Comparison of ENCODE assay signal across 9 cellular contexts in genomic region chr7:70728873-70729552, GRCh38.
DNase-seq lines count a peak whose midpoint lies in the region; TF ChIP-seq lines count a peak whose summit lies in the region.
"Had no signal": no experiment of that assay in that cellular context is flagged by ENCODE, and none has a peak within 500 bp of the region (broad histone marks: within the 10 kb centered on the region; RNA-seq: fewer than 3 reads in every experiment).

No MANE protein-coding gene starts in this region.

- peaks cover 4% of the 10 kb centered on the region for H3K9me3 Mint-ChIP-seq in neural crest cell

- peak overlapping the region; percentile 17 for H3K9ac ChIP-seq in NT2/D1 (ENCODE audit: insufficient read length, low read depth)

- H3K4me1 Mint-ChIP-seq in neural crest cell, result peaks cover 51% of the 10 kb centered on the region

- peak overlapping the region; percentile 3 for H3K4me3 Mint-ChIP-seq in neural crest cell
- H3K4me3 Mint-ChIP-seq: HFFc6 had no signal

- peak overlapping the region; percentile 0 for H3K27ac Mint-ChIP-seq in neural crest cell (ENCODE audit: unreplicated experiment)
- H3K27ac Mint-ChIP-seq: HFFc6 had no signal

- WGBS in esophagus squamous epithelium, 2 donors, result 16 to 37% methylated on average over 12 to 13 of the region's 13 CpGs
- 33 to 60% methylated on average over 13 of the region's 13 CpGs for WGBS in lower leg skin, 2 donors

- intact Hi-C loops in esophagus squamous epithelium (cut with DNase I) (no loop called here), lower leg skin (cut with DNase I; ENCODE audit: low total_unique reads) (loop anchor here (10.0 kb wide), 1 partner anchor 1274 kb away; no protein-coding TSS in a partner anchor)

- H3K4me1 ChIP-seq in NT2/D1 (ENCODE audit: insufficient read depth, insufficient read length) (no peaks in the 10 kb centered on the region), esophagus squamous epithelium (peaks cover 9 to 79% (median 25%) of the 10 kb centered on the region in 3 donors)

- peak overlapping the region; percentile 71 to 89 (median 84) for H3K27ac ChIP-seq in esophagus squamous epithelium

- TF ChIP-seq POLR2A in esophagus squamous epithelium (IDR thresholded peaks at IDR 0.05) (no peak), lower leg skin (IDR thresholded peaks at IDR 0.05) (no peak)

- no peaks in the 10 kb centered on the region for H3K9me3 ChIP-seq in NT2/D1 (ENCODE audit: insufficient read depth, low read length)
- no peaks in the 10 kb centered on the region for H3K9me3 ChIP-seq in esophagus squamous epithelium

- H3K27me3 ChIP-seq in NT2/D1 (ENCODE audit: insufficient read depth, insufficient read length) (no peaks in the 10 kb centered on the region), esophagus squamous epithelium (no peaks in the 10 kb centered on the region)

- DNase-seq in GM12864 (ENCODE audit: low read depth) (no peak), NT2/D1 (ENCODE audit: low read depth, low spot score) (peak; percentile 98), esophagus squamous epithelium (lab: John Stamatoyannopoulos, UW) (no peak), neural crest cell (ENCODE audit: low read depth, low spot score) (no peak), NOMO-1 treated with dmso at 0.1 percent for 144 hours (lab: John Stamatoyannopoulos, UW; ENCODE audit: unreplicated experiment) (no peak), HuH-7.5 (ENCODE audit: low spot score) (no peak), lower leg skin (ENCODE audit: low spot score in 2 of 2) (no peak)
- DNase-seq in effector CD8-positive, alpha-beta T cell (lab: John Stamatoyannopoulos, UW), result no peak
- DNase-seq: HFFc6 had no signal

- peaks cover 25% of the 10 kb centered on the region for H3K36me3 Mint-ChIP-seq in neural crest cell (ENCODE audit: low read depth)

- H3K27me3 Mint-ChIP-seq in neural crest cell (ENCODE audit: low read depth), result no peaks in the 10 kb centered on the region

- H3K36me3 ChIP-seq in NT2/D1 (ENCODE audit: insufficient read depth, insufficient read length, low read length) (peaks cover 7% of the 10 kb centered on the region), esophagus squamous epithelium (no peaks in the 10 kb centered on the region)

- H3K4me3 ChIP-seq in GM12864 (ENCODE audit: low read depth, low read length), result peak overlapping the region; percentile 27
- H3K4me3 ChIP-seq in NT2/D1 (ENCODE audit: insufficient read length, low read depth), result no peak overlapping the region
- H3K4me3 ChIP-seq in esophagus squamous epithelium, result peak overlapping the region in 1 of 4 donors; percentile 35
- H3K4me3 ChIP-seq in lower leg skin (ENCODE audit: low read depth, poor library complexity, severe bottlenecking), result no peak overlapping the region

- TF ChIP-seq CTCF in GM12864 (IDR thresholded peaks at IDR 0.05; ENCODE audit: low read depth, low read length, missing control alignments) (no peak), esophagus squamous epithelium (IDR thresholded peaks at IDR 0.05) (no peak), neural crest cell (conservative IDR thresholded peaks at IDR 0.05) (no peak), lower leg skin (IDR thresholded peaks at IDR 0.05) (no peak)
